In genomic region chr6:167571550-167571949, GRCh38 we compare ENCODE assay signal across 13 cellular contexts.
"Had no signal": no experiment of that assay in that cellular context is flagged by ENCODE, and none has a peak within 500 bp of the region (broad histone marks: within the 10 kb centered on the region; RNA-seq: fewer than 3 reads in every experiment).

No MANE protein-coding gene starts in this region.

- H3K9me3 Mint-ChIP-seq: activated T-helper 17 cell treated with anti-CD3 and anti-CD28 coated beads, Interleukin-2, amount 50 U/mL, for 72 hours; nephron progenitor cell; stimulated activated memory B cell treated with anti-CD40 and anti-IgM and Interleukin-4, amounts not matched to agents 10 μg/mL and 1 μg/mL and 100 μg/mL, for 72 hours had no signal

- DNase-seq: activated CD4-positive, CD25-positive, alpha-beta regulatory T cell treated with anti-CD3 and anti-CD28 coated beads, Interleukin-2, amount 50 U/mL, for 72 hours; activated naive CD4-positive, alpha-beta T cell treated with Interleukin-2 at 50 U/mL for 16 hours; aorta; nephron progenitor cell; T-helper 1 cell; T1000 had no signal

- ATAC-seq: activated T-helper 17 cell treated with anti-CD3 and anti-CD28 coated beads, Interleukin-2, amount 50 U/mL, for 72 hours; esophagus mucosa; SK-N-SH treated with all-trans-retinoic acid at 6 μM for 48 hours; stimulated activated memory B cell treated with anti-CD40 and anti-IgM and Interleukin-4, amounts not matched to agents 10 μg/mL and 1 μg/mL and 100 μg/mL, for 72 hours had no signal

- H3K27ac Mint-ChIP-seq: activated T-helper 17 cell treated with anti-CD3 and anti-CD28 coated beads, Interleukin-2, amount 50 U/mL, for 72 hours; nephron progenitor cell; stimulated activated memory B cell treated with anti-CD40 and anti-IgM and Interleukin-4, amounts not matched to agents 10 μg/mL and 1 μg/mL and 100 μg/mL, for 72 hours had no signal

- H3K9me3 ChIP-seq: breast epithelium, tibial nerve had no signal

- H3K4me1 ChIP-seq: breast epithelium had no signal

- H3K4me1 Mint-ChIP-seq: activated T-helper 17 cell treated with anti-CD3 and anti-CD28 coated beads, Interleukin-2, amount 50 U/mL, for 72 hours; stimulated activated memory B cell treated with anti-CD40 and anti-IgM and Interleukin-4, amounts not matched to agents 10 μg/mL and 1 μg/mL and 100 μg/mL, for 72 hours had no signal

- H3K27me3 ChIP-seq: breast epithelium, hepatocyte, tibial nerve had no signal

- H3K36me3 Mint-ChIP-seq: stimulated activated memory B cell treated with anti-CD40 and anti-IgM and Interleukin-4, amounts not matched to agents 10 μg/mL and 1 μg/mL and 100 μg/mL, for 72 hours had no signal

- H3K4me3 ChIP-seq: breast epithelium, hepatocyte, tibial nerve had no signal

- H3K36me3 ChIP-seq: breast epithelium, tibial nerve had no signal

- H3K4me3 Mint-ChIP-seq: activated T-helper 17 cell treated with anti-CD3 and anti-CD28 coated beads, Interleukin-2, amount 50 U/mL, for 72 hours; nephron progenitor cell; stimulated activated memory B cell treated with anti-CD40 and anti-IgM and Interleukin-4, amounts not matched to agents 10 μg/mL and 1 μg/mL and 100 μg/mL, for 72 hours had no signal

- H3K27ac ChIP-seq: breast epithelium, hepatocyte had no signal
